In the genomic region with DNA sequence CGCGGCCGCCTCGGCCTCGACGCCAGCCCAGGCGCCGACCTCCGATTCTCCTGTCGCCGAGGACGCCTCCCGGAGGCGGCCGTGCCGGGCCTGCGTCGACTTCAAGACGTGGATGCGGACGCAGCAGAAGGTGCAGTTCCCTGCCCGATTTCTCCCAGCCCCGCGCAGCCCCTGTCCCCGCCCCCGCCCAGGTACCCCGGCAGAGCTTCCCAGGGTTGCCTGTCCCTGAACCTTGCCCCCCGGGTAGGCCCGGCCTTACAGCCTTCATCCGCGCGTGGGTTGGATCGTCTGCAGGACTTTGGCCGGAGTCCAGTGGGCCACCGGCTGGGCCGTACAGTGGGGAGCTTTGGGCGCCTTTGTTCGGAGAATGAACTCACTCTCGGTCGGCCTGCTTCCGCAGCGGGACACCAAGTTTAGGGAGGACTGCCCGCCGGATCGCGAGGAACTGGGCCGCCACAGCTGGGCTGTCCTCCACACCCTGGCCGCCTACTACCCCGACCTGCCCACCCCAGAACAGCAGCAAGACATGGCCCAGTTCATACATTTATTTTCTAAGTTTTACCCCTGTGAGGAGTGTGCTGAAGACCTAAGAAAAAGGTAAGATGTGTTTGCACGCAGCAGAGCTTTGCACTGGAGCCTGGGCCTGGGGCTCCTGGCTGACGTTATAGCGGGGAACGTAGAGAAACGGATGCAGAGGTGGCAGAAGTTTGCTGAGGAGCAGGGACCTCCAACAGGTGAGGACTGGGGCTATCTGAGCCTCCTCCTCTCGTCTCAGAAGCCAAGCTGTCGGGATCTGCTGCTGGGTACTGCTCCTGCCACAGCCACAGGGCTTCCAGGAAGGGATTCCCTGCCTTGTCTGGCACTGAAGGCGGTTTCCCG, we compare ENCODE assay signal across 1 cellular context.
TF ChIP-seq lines count a peak whose summit lies in the region.

No MANE protein-coding gene starts in this region.

TF ChIP-seq in K562, 482 proteins besides CTCF, POLR2A, EP300 and RAD21:
- TF ChIP-seq FOXJ2 (tag; IDR thresholded peaks at IDR 0.05): 0 out of 2 replicates have a peak, but pooled peaks have one; percentile 4
- no peak for TF ChIP-seq TAF7 (tag; IDR thresholded peaks at IDR 0.05)
- 0 out of 4 replicates have a peak, but pooled peaks of 1 of the 2 experiments have one; percentile 17 for TF ChIP-seq SIN3A (IDR thresholded peaks at IDR 0.05; ENCODE audit: borderline replicate concordance in 2 of 2, control insufficient read depth in 1 of 2, low read depth in 2 of 2, low read length in 2 of 2)
- TF ChIP-seq, protein P1, sequence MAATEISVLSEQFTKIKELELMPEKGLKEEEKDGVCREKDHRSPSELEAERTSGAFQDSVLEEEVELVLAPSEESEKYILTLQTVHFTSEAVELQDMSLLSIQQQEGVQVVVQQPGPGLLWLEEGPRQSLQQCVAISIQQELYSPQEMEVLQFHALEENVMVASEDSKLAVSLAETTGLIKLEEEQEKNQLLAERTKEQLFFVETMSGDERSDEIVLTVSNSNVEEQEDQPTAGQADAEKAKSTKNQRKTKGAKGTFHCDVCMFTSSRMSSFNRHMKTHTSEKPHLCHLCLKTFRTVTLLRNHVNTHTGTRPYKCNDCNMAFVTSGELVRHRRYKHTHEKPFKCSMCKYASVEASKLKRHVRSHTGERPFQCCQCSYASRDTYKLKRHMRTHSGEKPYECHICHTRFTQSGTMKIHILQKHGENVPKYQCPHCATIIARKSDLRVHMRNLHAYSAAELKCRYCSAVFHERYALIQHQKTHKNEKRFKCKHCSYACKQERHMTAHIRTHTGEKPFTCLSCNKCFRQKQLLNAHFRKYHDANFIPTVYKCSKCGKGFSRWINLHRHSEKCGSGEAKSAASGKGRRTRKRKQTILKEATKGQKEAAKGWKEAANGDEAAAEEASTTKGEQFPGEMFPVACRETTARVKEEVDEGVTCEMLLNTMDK (IDR thresholded peaks at IDR 0.05; ENCODE audit: borderline replicate concordance, insufficient read depth, low read depth, low read length, poor library complexity, severe bottlenecking): peak; percentile 16
- TF ChIP-seq, protein P2, sequence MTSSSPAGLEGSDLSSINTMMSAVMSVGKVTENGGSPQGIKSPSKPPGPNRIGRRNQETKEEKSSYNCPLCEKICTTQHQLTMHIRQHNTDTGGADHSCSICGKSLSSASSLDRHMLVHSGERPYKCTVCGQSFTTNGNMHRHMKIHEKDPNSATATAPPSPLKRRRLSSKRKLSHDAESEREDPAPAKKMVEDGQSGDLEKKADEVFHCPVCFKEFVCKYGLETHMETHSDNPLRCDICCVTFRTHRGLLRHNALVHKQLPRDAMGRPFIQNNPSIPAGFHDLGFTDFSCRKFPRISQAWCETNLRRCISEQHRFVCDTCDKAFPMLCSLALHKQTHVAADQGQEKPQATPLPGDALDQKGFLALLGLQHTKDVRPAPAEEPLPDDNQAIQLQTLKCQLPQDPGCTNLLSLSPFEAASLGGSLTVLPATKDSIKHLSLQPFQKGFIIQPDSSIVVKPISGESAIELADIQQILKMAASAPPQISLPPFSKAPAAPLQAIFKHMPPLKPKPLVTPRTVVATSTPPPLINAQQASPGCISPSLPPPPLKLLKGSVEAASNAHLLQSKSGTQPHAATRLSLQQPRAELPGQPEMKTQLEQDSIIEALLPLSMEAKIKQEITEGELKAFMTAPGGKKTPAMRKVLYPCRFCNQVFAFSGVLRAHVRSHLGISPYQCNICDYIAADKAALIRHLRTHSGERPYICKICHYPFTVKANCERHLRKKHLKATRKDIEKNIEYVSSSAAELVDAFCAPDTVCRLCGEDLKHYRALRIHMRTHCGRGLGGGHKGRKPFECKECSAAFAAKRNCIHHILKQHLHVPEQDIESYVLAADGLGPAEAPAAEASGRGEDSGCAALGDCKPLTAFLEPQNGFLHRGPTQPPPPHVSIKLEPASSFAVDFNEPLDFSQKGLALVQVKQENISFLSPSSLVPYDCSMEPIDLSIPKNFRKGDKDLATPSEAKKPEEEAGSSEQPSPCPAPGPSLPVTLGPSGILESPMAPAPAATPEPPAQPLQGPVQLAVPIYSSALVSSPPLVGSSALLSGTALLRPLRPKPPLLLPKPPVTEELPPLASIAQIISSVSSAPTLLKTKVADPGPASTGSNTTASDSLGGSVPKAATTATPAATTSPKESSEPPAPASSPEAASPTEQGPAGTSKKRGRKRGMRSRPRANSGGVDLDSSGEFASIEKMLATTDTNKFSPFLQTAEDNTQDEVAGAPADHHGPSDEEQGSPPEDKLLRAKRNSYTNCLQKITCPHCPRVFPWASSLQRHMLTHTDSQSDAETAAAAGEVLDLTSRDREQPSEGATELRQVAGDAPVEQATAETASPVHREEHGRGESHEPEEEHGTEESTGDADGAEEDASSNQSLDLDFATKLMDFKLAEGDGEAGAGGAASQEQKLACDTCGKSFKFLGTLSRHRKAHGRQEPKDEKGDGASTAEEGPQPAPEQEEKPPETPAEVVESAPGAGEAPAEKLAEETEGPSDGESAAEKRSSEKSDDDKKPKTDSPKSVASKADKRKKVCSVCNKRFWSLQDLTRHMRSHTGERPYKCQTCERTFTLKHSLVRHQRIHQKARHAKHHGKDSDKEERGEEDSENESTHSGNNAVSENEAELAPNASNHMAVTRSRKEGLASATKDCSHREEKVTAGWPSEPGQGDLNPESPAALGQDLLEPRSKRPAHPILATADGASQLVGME (CRISPR knock-in tag; IDR thresholded peaks at IDR 0.05): no peak
- TF ChIP-seq EGR1 (conservative IDR thresholded peaks at IDR 0.05): peak; percentile 38; the same call in 1 of the 2 replicates
- no peak for TF ChIP-seq FOXM1 (IDR thresholded peaks at IDR 0.05; ENCODE audit: low read depth)
- 0 out of 2 replicates have a peak, but pooled peaks have one; percentile 14 for TF ChIP-seq FOXM1 (CRISPR knock-in tag; IDR thresholded peaks at IDR 0.05; ENCODE audit: low read depth)
- TF ChIP-seq NR2C2 (CRISPR knock-in tag; IDR thresholded peaks at IDR 0.05): no peak
- peak; percentile 96 for TF ChIP-seq NR2C2 (tag; IDR thresholded peaks at IDR 0.05)
- TF ChIP-seq FOXA3 (CRISPR knock-in tag; conservative IDR thresholded peaks at IDR 0.05 in 1 of 2, IDR thresholded peaks at IDR 0.05 in 1 of 2): no peak
- peak; percentile 84 for TF ChIP-seq NFIC (IDR thresholded peaks at IDR 0.05)
- TF ChIP-seq PCBP1 (IDR thresholded peaks at IDR 0.05; ENCODE audit: low read depth, low read length, poor library complexity, severe bottlenecking): peak; percentile 22
- TF ChIP-seq NFRKB (IDR thresholded peaks at IDR 0.05; ENCODE audit: low read depth): no peak
- peak; percentile 75 for TF ChIP-seq ZNF263 (CRISPR knock-in tag; IDR thresholded peaks at IDR 0.05; ENCODE audit: borderline replicate concordance)
- 0 out of 2 replicates have a peak, but pooled peaks have one; percentile 11 for TF ChIP-seq KDM2B (CRISPR knock-in tag; IDR thresholded peaks at IDR 0.05)
- TF ChIP-seq, protein P3, sequence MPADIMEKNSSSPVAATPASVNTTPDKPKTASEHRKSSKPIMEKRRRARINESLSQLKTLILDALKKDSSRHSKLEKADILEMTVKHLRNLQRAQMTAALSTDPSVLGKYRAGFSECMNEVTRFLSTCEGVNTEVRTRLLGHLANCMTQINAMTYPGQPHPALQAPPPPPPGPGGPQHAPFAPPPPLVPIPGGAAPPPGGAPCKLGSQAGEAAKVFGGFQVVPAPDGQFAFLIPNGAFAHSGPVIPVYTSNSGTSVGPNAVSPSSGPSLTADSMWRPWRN (IDR thresholded peaks at IDR 0.05; ENCODE audit: low read depth): no peak
- TF ChIP-seq, protein P4, sequence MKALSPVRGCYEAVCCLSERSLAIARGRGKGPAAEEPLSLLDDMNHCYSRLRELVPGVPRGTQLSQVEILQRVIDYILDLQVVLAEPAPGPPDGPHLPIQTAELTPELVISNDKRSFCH (CRISPR knock-in tag; IDR thresholded peaks at IDR 0.05): no peak
- TF ChIP-seq, protein P4 (tag; IDR thresholded peaks at IDR 0.05): 0 out of 2 replicates have a peak, but pooled peaks have one; percentile 25
- TF ChIP-seq MED1 (CRISPR knock-in tag; IDR thresholded peaks at IDR 0.05; ENCODE audit: borderline replicate concordance): 0 out of 2 replicates have a peak, but pooled peaks have one; percentile 35
- peak; percentile 4 for TF ChIP-seq TBP (optimal IDR thresholded peaks at IDR 0.05; ENCODE audit: low read depth, low read length)
- TF ChIP-seq PML (IDR thresholded peaks at IDR 0.05; ENCODE audit: low read length): 0 out of 2 replicates have a peak, but pooled peaks have one; percentile 3
- TF ChIP-seq ZNF644 (tag; IDR thresholded peaks at IDR 0.05; ENCODE audit: low read depth): 0 out of 2 replicates have a peak, but pooled peaks have one; percentile 7
- 0 out of 2 replicates have a peak, but pooled peaks have one; percentile 1 for TF ChIP-seq FOSL1 (tag; conservative IDR thresholded peaks at IDR 0.05)
- TF ChIP-seq SPI1 (IDR thresholded peaks at IDR 0.05; ENCODE audit: borderline replicate concordance, low read depth, low read length): no peak
- TF ChIP-seq, protein P5, sequence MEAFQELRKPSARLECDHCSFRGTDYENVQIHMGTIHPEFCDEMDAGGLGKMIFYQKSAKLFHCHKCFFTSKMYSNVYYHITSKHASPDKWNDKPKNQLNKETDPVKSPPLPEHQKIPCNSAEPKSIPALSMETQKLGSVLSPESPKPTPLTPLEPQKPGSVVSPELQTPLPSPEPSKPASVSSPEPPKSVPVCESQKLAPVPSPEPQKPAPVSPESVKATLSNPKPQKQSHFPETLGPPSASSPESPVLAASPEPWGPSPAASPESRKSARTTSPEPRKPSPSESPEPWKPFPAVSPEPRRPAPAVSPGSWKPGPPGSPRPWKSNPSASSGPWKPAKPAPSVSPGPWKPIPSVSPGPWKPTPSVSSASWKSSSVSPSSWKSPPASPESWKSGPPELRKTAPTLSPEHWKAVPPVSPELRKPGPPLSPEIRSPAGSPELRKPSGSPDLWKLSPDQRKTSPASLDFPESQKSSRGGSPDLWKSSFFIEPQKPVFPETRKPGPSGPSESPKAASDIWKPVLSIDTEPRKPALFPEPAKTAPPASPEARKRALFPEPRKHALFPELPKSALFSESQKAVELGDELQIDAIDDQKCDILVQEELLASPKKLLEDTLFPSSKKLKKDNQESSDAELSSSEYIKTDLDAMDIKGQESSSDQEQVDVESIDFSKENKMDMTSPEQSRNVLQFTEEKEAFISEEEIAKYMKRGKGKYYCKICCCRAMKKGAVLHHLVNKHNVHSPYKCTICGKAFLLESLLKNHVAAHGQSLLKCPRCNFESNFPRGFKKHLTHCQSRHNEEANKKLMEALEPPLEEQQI (IDR thresholded peaks at IDR 0.05): no peak
- TF ChIP-seq RBFOX2 (IDR thresholded peaks at IDR 0.05; ENCODE audit: low read depth, low read length): peak; percentile 45
- TF ChIP-seq TEAD4 (IDR thresholded peaks at IDR 0.05; ENCODE audit: low read length): no peak
- TF ChIP-seq TEAD4 (CRISPR knock-in tag; IDR thresholded peaks at IDR 0.05; ENCODE audit: borderline replicate concordance): no peak
- TF ChIP-seq, protein P6, sequence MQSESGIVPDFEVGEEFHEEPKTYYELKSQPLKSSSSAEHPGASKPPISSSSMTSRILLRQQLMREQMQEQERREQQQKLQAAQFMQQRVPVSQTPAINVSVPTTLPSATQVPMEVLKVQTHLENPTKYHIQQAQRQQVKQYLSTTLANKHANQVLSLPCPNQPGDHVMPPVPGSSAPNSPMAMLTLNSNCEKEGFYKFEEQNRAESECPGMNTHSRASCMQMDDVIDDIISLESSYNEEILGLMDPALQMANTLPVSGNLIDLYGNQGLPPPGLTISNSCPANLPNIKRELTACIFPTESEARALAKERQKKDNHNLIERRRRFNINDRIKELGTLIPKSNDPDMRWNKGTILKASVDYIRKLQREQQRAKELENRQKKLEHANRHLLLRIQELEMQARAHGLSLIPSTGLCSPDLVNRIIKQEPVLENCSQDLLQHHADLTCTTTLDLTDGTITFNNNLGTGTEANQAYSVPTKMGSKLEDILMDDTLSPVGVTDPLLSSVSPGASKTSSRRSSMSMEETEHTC (IDR thresholded peaks at IDR 0.05): peak; percentile 39; the same call in 1 of the 2 replicates
- no peak for TF ChIP-seq BCL6 (CRISPR knock-in tag; IDR thresholded peaks at IDR 0.05)
- no peak for TF ChIP-seq DPF2 (IDR thresholded peaks at IDR 0.05)
- peak; percentile 3; the same call in 1 of the 2 replicates for TF ChIP-seq RUNX1 (IDR thresholded peaks at IDR 0.05; ENCODE audit: low read depth)
- peak; percentile 37 for TF ChIP-seq HMGN3 (IDR thresholded peaks at IDR 0.05; ENCODE audit: borderline replicate concordance, extremely low read depth, insufficient read length, low read depth, low read length)
- TF ChIP-seq SAP30 (IDR thresholded peaks at IDR 0.05; ENCODE audit: borderline replicate concordance, insufficient read depth, low read depth, low read length, poor library complexity, severe bottlenecking): peak; percentile 26
- TF ChIP-seq, protein P7, sequence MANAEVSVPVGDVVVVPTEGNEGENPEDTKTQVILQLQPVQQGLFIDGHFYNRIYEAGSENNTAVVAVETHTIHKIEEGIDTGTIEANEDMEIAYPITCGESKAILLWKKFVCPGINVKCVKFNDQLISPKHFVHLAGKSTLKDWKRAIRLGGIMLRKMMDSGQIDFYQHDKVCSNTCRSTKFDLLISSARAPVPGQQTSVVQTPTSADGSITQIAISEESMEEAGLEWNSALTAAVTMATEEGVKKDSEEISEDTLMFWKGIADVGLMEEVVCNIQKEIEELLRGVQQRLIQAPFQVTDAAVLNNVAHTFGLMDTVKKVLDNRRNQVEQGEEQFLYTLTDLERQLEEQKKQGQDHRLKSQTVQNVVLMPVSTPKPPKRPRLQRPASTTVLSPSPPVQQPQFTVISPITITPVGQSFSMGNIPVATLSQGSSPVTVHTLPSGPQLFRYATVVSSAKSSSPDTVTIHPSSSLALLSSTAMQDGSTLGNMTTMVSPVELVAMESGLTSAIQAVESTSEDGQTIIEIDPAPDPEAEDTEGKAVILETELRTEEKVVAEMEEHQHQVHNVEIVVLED (CRISPR knock-in tag; IDR thresholded peaks at IDR 0.05): no peak
